14 cellular contexts compared by ENCODE assay signal in genomic region chr12:116133149-116133548, GRCh38.
DNase-seq lines count a peak whose midpoint lies in the region; ATAC-seq and TF ChIP-seq lines count a peak whose summit lies in the region.
"Had no signal": no experiment of that assay in that cellular context is flagged by ENCODE, and none has a peak within 500 bp of the region (broad histone marks: within the 10 kb centered on the region; RNA-seq: fewer than 3 reads in every experiment).

No MANE protein-coding gene starts in this region.

- H3K36me3 ChIP-seq in DND-41 (ENCODE audit: insufficient read depth, low read length) (no peaks in the 10 kb centered on the region), mammary epithelial cell (ENCODE audit: insufficient read depth, low read length) (no peaks in the 10 kb centered on the region)
- H3K36me3 ChIP-seq: ascending aorta, SJSA1, tibial nerve had no signal

- H3K4me1 Mint-ChIP-seq in nephron, result peaks cover 66% of the 10 kb centered on the region

- H3K36me3 Mint-ChIP-seq in nephron (ENCODE audit: low read depth), result no peaks in the 10 kb centered on the region

- DNase-seq in DND-41 (no peak), LHCN-M2 (ENCODE audit: low read depth) (peak; percentile 34), mammary epithelial cell (peak; percentile 75), globus pallidus (ENCODE audit: low spot score) (no peak), superior temporal gyrus (ENCODE audit: extremely low spot score) (no peak), NCI-H146 treated with DMSO at 0.1 percent for 48 hours (lab: John Stamatoyannopoulos, UW; ENCODE audit: unreplicated experiment) (no peak)
- DNase-seq: activated CD4-positive, alpha-beta T cell treated with anti-CD3 and anti-CD28 coated beads, Interleukin-2, amount 50 U/mL, for 1 hour; kidney had no signal

- H3K4me2 ChIP-seq in DND-41 (ENCODE audit: insufficient read depth, low read length), result no peak overlapping the region
- peak overlapping the region; percentile 21 for H3K4me2 ChIP-seq in mammary epithelial cell (ENCODE audit: insufficient read depth, low read depth, low read length)
- H3K4me2 ChIP-seq: KMS-11 had no signal

- H3K27me3 Mint-ChIP-seq in nephron (ENCODE audit: low read depth), result no peaks in the 10 kb centered on the region

- no peaks in the 10 kb centered on the region for H3K9me3 ChIP-seq in DND-41 (ENCODE audit: insufficient read depth, low read length, severe bottlenecking)
- no peaks in the 10 kb centered on the region for H3K9me3 ChIP-seq in mammary epithelial cell (replicated peaks; ENCODE audit: insufficient read depth, low read length)
- H3K9me3 ChIP-seq: ascending aorta, SJSA1, tibial nerve had no signal

- no TSS peak for BruUV-seq in mammary epithelial cell (replicated peaks; lab: Mats Ljungman, UMichigan)

- in situ Hi-C loops in mammary epithelial cell (cut with MboI; ENCODE audit: low sequenced_read_pairs in 2 of 2), result no loop called here

- H4K20me1 ChIP-seq in DND-41 (ENCODE audit: insufficient read depth, low read length) (peaks cover 74% of the 10 kb centered on the region), mammary epithelial cell (ENCODE audit: insufficient read depth, low read length) (peaks cover 10% of the 10 kb centered on the region)

- H3K79me2 ChIP-seq in DND-41 (ENCODE audit: insufficient read depth, low read length), result peaks cover 97% of the 10 kb centered on the region
- H3K79me2 ChIP-seq in mammary epithelial cell (ENCODE audit: insufficient read depth, low read length), result peaks cover 94% of the 10 kb centered on the region

- TF ChIP-seq CTCF in DND-41 (IDR thresholded peaks at IDR 0.05; ENCODE audit: borderline replicate concordance, extremely low read depth, low read length, poor library complexity, severe bottlenecking), result no peak
- no peak for TF ChIP-seq CTCF in mammary epithelial cell (conservative IDR thresholded peaks at IDR 0.05 in 1 of 2, IDR thresholded peaks at IDR 0.05 in 1 of 2; ENCODE audit: extremely low read depth in 1 of 2, insufficient read depth in 1 of 2, low read depth in 1 of 2, low read length in 2 of 2)
- no peak for TF ChIP-seq CTCF in nephron (IDR thresholded peaks at IDR 0.05; ENCODE audit: unreplicated experiment in 3 of 3)

- H3K4me3 ChIP-seq in DND-41 (ENCODE audit: low read depth in 1 of 2, low read length in 2 of 2) (no peak overlapping the region), mammary epithelial cell (replicated peaks in 1 of 3; ENCODE audit: insufficient read depth in 1 of 3, low read depth in 2 of 3, low read length in 3 of 3) (no peak overlapping the region)
- H3K4me3 ChIP-seq: ascending aorta, SJSA1, tibial nerve had no signal

- H3K4me1 ChIP-seq in DND-41 (ENCODE audit: insufficient read depth, low read length) (peaks cover 15% of the 10 kb centered on the region; the same call in 1 of the 2 replicates), mammary epithelial cell (ENCODE audit: insufficient read depth, low read length) (peaks cover 36% of the 10 kb centered on the region)

- intact Hi-C loops in mammary epithelial cell (cut with micrococcal nuclease), result no loop called here

- dilution Hi-C loops in mammary epithelial cell (cut with HindIII; ENCODE audit: low sequenced_read_pairs), result no loop called here

- H3K9ac ChIP-seq in DND-41 (ENCODE audit: low read depth, low read length), result no peak overlapping the region
- H3K9ac ChIP-seq in mammary epithelial cell (ENCODE audit: insufficient read depth, low read length), result no peak overlapping the region
- H3K9ac ChIP-seq: KMS-11, parathyroid adenoma had no signal

- H3K27ac Mint-ChIP-seq in nephron, result peak overlapping the region in 2 of 3 experiments; percentile 2 to 34

- H2AFZ ChIP-seq in DND-41 (ENCODE audit: low read depth, low read length), result no peak overlapping the region
- no peak overlapping the region for H2AFZ ChIP-seq in mammary epithelial cell (ENCODE audit: low read depth, low read length)
- H2AFZ ChIP-seq: parathyroid adenoma had no signal

- H3K27ac ChIP-seq in DND-41 (ENCODE audit: low read length) (peak overlapping the region; percentile 22; the same call in 1 of the 2 replicates), mammary epithelial cell (ENCODE audit: insufficient read depth, low read depth, low read length) (no peak overlapping the region)
- H3K27ac ChIP-seq: KMS-11, parathyroid adenoma, SJSA1 had no signal

- ATAC-seq in DND-41 (ENCODE audit: insufficient read depth, low read depth), result no peak

- no peak overlapping the region for H3K4me3 Mint-ChIP-seq in nephron

- CTCF ChIA-PET in mammary epithelial cell (lab: Charles Lee; ENCODE audit: low non-redundant PET), result no interaction called here

- H3K9me3 Mint-ChIP-seq in nephron, result no peaks in the 10 kb centered on the region

- no peaks in the 10 kb centered on the region for H3K27me3 ChIP-seq in DND-41 (ENCODE audit: insufficient read depth, low read length, poor library complexity)
- no peaks in the 10 kb centered on the region for H3K27me3 ChIP-seq in mammary epithelial cell (ENCODE audit: insufficient read depth, low read length)
- H3K27me3 ChIP-seq: ascending aorta, SJSA1, tibial nerve had no signal

- 67% methylated on average over 2 of the region's 2 CpGs for WGBS in mammary epithelial cell (ENCODE audit: low coverage, missing lambda C conversion rate)

Comparison
In these comparisons a context has a peak if more than half of its experiments do, and no peak if none do; other contexts are left out.
1. DNase-seq: peak in LHCN-M2 (single experiment) and mammary epithelial cell (single experiment); none in DND-41 (single experiment), globus pallidus (single experiment), superior temporal gyrus (single experiment) and NCI-H146 treated with DMSO at 0.1 percent for 48 hours (single experiment).